9 cellular contexts compared by ENCODE assay signal in the genomic region with DNA sequence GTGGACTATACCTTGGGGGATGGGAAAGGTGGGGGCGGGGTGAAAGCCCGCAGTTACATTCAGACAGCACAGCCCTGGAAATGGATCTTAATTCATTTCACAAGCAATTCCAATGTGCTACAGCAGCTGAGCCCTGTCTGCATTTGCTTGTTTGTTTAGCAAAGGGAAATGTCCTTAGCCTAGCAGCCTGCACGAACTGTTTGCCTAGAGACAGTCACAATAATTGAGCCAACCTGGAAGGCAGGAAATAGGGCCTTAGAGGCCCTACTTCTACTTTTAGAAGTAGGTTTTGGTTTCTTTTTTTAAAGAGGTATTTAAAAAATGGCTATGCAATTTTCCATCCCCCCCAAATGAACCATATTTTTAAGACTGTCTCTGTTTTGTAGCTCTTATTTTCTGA.
DNase-seq lines count a peak whose midpoint lies in the region; ATAC-seq and TF ChIP-seq lines count a peak whose summit lies in the region.
"Had no signal": no experiment of that assay in that cellular context is flagged by ENCODE, and none has a peak within 500 bp of the region (broad histone marks: within the 10 kb centered on the region; RNA-seq: fewer than 3 reads in every experiment).

No MANE protein-coding gene starts in this region.

- H3K4me3 Mint-ChIP-seq in GM23338: no peak overlapping the region
- H3K4me3 Mint-ChIP-seq in activated T-cell treated with anti-CD3 and anti-CD28 coated beads, Interleukin-2, amount 50 U/mL, for 4 hours: no peak overlapping the region

- intact Hi-C loops in testis (cut with DNase I; ENCODE audit: low total_unique reads): no loop called here

- H3K9me3 ChIP-seq in testis: no peaks in the 10 kb centered on the region

- H3K4me2 ChIP-seq in GM23338: no peak overlapping the region

- H3K9me2 ChIP-seq in GM23338 (ENCODE audit: insufficient read depth): no peaks in the 10 kb centered on the region

- no peaks in the 10 kb centered on the region for H3K79me2 ChIP-seq in GM23338 (replicated peaks; ENCODE audit: insufficient read depth)

- peaks cover 24% of the 10 kb centered on the region for H3K4me1 ChIP-seq in GM23338 (ENCODE audit: insufficient read depth)
- no peaks in the 10 kb centered on the region for H3K4me1 ChIP-seq in testis

- ATAC-seq in GM18511 (IDR thresholded peaks at IDR 0.05; ENCODE audit: unreplicated experiment) (peak; percentile 73), GM23338 (no peak)
- no peak for ATAC-seq in activated T-cell treated with anti-CD3 and anti-CD28 coated beads, Interleukin-2, amount 50 U/mL, for 4 hours
- ATAC-seq: K562 had no signal

- H3K4me3 ChIP-seq in GM23338 (no peak overlapping the region), testis (no peak overlapping the region), foreskin fibroblast (ENCODE audit: low read depth in 1 of 2, low read length in 2 of 2) (no peak overlapping the region)
- H3K4me3 ChIP-seq: K562 had no signal

- H3K4me1 Mint-ChIP-seq in GM23338: peaks cover 24% of the 10 kb centered on the region
- H3K4me1 Mint-ChIP-seq in activated T-cell treated with anti-CD3 and anti-CD28 coated beads, Interleukin-2, amount 50 U/mL, for 4 hours (ENCODE audit: low read depth): peaks cover 7% of the 10 kb centered on the region

- H3K27ac Mint-ChIP-seq in GM23338: no peak overlapping the region

- H3K36me3 ChIP-seq in GM23338 (ENCODE audit: insufficient read depth) (no peaks in the 10 kb centered on the region), testis (ENCODE audit: low read depth, missing control alignments) (no peaks in the 10 kb centered on the region)

- H3K36me3 Mint-ChIP-seq in GM23338 (ENCODE audit: low read depth): peaks cover 5% of the 10 kb centered on the region; the same call in 1 of the 3 replicates
- no peaks in the 10 kb centered on the region for H3K36me3 Mint-ChIP-seq in activated T-cell treated with anti-CD3 and anti-CD28 coated beads, Interleukin-2, amount 50 U/mL, for 4 hours (ENCODE audit: insufficient read depth)

- H2AFZ ChIP-seq in GM23338: peak overlapping the region; percentile 83; the same call in 1 of the 2 replicates

- DNase-seq in GM23338 (ENCODE audit: low spot score) (no peak), NCI-H2081 (lab: John Stamatoyannopoulos, UW) (peak; percentile 75 to 91), globus pallidus (ENCODE audit: low spot score) (peak; percentile 8), testis (no peak), foreskin fibroblast (no peak)
- DNase-seq in activated effector memory CD4-positive, alpha-beta T cell treated with anti-CD3 and anti-CD28 coated beads, Interleukin-2, amount 50 U/mL, for 16 hours: no peak
- DNase-seq in activated T-cell treated with anti-CD3 and anti-CD28 coated beads, Interleukin-2, amount 50 U/mL, for 4 hours: no peak

- H3K9me3 Mint-ChIP-seq in GM23338: peaks cover 20% of the 10 kb centered on the region
- peaks cover 11% of the 10 kb centered on the region for H3K9me3 Mint-ChIP-seq in activated T-cell treated with anti-CD3 and anti-CD28 coated beads, Interleukin-2, amount 50 U/mL, for 4 hours

- H3K27ac ChIP-seq in GM23338 (ENCODE audit: low read depth): no peak overlapping the region
- H3K27ac ChIP-seq in testis: no peak overlapping the region

- H3F3A ChIP-seq in GM23338 (replicated peaks; ENCODE audit: low read depth): no peaks in the 10 kb centered on the region

- H3K27me3 ChIP-seq in GM23338 (ENCODE audit: insufficient read depth) (no peaks in the 10 kb centered on the region), testis (no peaks in the 10 kb centered on the region)

- WGBS in testis, 2 donors: 28 to 33% methylated on average over 3 of the region's 3 CpGs

- H4K20me1 ChIP-seq in GM23338 (replicated peaks; ENCODE audit: insufficient read depth): no peaks in the 10 kb centered on the region

- TF ChIP-seq CTCF in GM23338 (conservative IDR thresholded peaks at IDR 0.05; ENCODE audit: low read depth in 2 of 2) (no peak), testis (IDR thresholded peaks at IDR 0.05) (no peak), foreskin fibroblast (IDR thresholded peaks at IDR 0.05; ENCODE audit: low read depth, low read length) (no peak)

- peaks cover 8% of the 10 kb centered on the region for H3K27me3 Mint-ChIP-seq in GM23338 (ENCODE audit: insufficient read depth, low read depth, poor library complexity)
- H3K27me3 Mint-ChIP-seq in activated T-cell treated with anti-CD3 and anti-CD28 coated beads, Interleukin-2, amount 50 U/mL, for 4 hours (ENCODE audit: low read depth): no peaks in the 10 kb centered on the region

- no peak for TF ChIP-seq POLR2A in testis (IDR thresholded peaks at IDR 0.05)

TF ChIP-seq in GM23338, 12 proteins besides CTCF, POLR2A, EP300 and RAD21 (continues in another document):
- TF ChIP-seq ZNF331 (CRISPR knock-in tag; IDR thresholded peaks at IDR 0.05; ENCODE audit: low read depth): no peak
- TF ChIP-seq, protein P1, sequence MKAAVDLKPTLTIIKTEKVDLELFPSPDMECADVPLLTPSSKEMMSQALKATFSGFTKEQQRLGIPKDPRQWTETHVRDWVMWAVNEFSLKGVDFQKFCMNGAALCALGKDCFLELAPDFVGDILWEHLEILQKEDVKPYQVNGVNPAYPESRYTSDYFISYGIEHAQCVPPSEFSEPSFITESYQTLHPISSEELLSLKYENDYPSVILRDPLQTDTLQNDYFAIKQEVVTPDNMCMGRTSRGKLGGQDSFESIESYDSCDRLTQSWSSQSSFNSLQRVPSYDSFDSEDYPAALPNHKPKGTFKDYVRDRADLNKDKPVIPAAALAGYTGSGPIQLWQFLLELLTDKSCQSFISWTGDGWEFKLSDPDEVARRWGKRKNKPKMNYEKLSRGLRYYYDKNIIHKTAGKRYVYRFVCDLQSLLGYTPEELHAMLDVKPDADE (IDR thresholded peaks at IDR 0.05): no peak
- TF ChIP-seq EZH2 (IDR thresholded peaks at IDR 0.05; ENCODE audit: low read depth, unreplicated experiment): no peak
- TF ChIP-seq, protein P2, sequence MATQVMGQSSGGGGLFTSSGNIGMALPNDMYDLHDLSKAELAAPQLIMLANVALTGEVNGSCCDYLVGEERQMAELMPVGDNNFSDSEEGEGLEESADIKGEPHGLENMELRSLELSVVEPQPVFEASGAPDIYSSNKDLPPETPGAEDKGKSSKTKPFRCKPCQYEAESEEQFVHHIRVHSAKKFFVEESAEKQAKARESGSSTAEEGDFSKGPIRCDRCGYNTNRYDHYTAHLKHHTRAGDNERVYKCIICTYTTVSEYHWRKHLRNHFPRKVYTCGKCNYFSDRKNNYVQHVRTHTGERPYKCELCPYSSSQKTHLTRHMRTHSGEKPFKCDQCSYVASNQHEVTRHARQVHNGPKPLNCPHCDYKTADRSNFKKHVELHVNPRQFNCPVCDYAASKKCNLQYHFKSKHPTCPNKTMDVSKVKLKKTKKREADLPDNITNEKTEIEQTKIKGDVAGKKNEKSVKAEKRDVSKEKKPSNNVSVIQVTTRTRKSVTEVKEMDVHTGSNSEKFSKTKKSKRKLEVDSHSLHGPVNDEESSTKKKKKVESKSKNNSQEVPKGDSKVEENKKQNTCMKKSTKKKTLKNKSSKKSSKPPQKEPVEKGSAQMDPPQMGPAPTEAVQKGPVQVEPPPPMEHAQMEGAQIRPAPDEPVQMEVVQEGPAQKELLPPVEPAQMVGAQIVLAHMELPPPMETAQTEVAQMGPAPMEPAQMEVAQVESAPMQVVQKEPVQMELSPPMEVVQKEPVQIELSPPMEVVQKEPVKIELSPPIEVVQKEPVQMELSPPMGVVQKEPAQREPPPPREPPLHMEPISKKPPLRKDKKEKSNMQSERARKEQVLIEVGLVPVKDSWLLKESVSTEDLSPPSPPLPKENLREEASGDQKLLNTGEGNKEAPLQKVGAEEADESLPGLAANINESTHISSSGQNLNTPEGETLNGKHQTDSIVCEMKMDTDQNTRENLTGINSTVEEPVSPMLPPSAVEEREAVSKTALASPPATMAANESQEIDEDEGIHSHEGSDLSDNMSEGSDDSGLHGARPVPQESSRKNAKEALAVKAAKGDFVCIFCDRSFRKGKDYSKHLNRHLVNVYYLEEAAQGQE (IDR thresholded peaks at IDR 0.05; ENCODE audit: unreplicated experiment): no peak

Comparison
In these comparisons a context has a peak if more than half of its experiments do, and no peak if none do; other contexts are left out.
1. DNase-seq: peak in NCI-H2081 (2 of 2) and globus pallidus (single experiment); none in GM23338 (single experiment), testis (single experiment), activated effector memory CD4-positive, alpha-beta T cell treated with anti-CD3 and anti-CD28 coated beads, Interleukin-2, amount 50 U/mL, for 16 hours (single experiment), foreskin fibroblast (0 of 2) and activated T-cell treated with anti-CD3 and anti-CD28 coated beads, Interleukin-2, amount 50 U/mL, for 4 hours (single experiment).